8 cellular contexts compared by ENCODE assay signal in the genomic region with DNA sequence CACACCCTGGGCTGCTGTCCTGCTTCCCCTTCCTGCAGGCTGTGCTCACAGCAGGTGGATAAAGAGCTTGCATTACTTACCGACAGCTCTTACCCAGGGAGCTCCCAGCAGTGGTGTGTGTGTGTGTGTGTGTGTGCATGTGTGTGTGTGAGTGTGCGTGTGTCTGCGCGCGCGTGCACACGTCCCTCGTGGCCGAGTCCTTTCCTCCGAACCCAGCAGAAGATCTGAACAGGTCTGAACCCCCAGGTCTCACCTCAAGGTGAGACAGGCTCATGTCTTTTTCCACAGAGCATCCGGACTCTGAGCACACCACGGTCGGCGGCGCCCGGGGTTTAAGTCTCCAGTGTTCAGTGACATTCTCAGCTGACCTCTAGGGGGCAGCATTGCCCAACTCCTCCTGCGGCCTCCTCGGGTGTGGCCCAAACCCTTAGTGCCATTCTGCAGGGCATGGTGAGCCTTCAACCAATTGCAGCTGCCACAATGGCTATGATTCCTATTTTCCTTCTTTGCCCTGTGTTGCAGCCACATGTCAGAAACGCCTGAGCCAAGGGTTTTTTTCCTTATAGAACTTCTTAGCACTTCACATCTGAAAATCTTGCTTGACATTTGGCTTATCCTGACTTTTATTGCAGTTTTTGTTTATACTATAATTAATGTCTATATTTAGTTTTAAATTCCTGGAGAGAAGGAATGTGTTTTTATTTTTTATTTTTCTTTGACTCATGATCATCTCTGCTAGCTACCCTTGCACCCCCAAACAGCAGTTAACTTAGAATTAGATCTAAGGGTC.
A peak's percentile ranks its signal among the peaks of the same experiment; 100 is the strongest.
DNase-seq lines count a peak whose midpoint lies in the region; ATAC-seq and TF ChIP-seq lines count a peak whose summit lies in the region.

No MANE protein-coding gene starts in this region.

- TF ChIP-seq EP300 in ovary (IDR thresholded peaks at IDR 0.05) = no peak
- no peak for TF ChIP-seq EP300 in transverse colon (IDR thresholded peaks at IDR 0.05; ENCODE audit: low read depth)

- no peaks in the 10 kb centered on the region for H4K20me1 ChIP-seq in KMS-11 (ENCODE audit: insufficient read depth)

- DNase-seq in SHP77 treated with DMSO at 0.1 percent for 48 hours (lab: John Stamatoyannopoulos, UW) (peak; percentile 52), activated gamma-delta T cell treated with Interleukin-2 at 50 U/mL for 16 hours (peak; percentile 70), glomerular visceral epithelial cell (ENCODE audit: extremely low spot score) (peak; percentile 68), ovary (peak in 4 of 5 donors; percentile 18 to 53 (median 38)), transverse colon (peak; percentile 80)

- intact Hi-C loops in ovary (cut with DNase I) (no loop called here), transverse colon (cut with DNase I; ENCODE audit: low total_unique reads) (no loop called here)

- ATAC-seq in GM21825 (IDR thresholded peaks at IDR 0.05; ENCODE audit: unreplicated experiment) = peak; percentile 83

- TF ChIP-seq POLR2A in ovary (IDR thresholded peaks at IDR 0.05) = no peak
- TF ChIP-seq POLR2A in transverse colon (IDR thresholded peaks at IDR 0.05) = no peak

- WGBS in ovary, 3 donors = 7 to 11% (median 10%) methylated on average over 19 of the region's 19 CpGs
- 5 to 20% methylated on average over 1 to 19 of the region's 19 CpGs for WGBS in transverse colon (ENCODE audit: low coverage in 1 of 2), 2 donors

- H3K4me1 ChIP-seq in ES-I3 (ENCODE audit: insufficient read depth, low read length) = no peaks in the 10 kb centered on the region
- H3K4me1 ChIP-seq in KMS-11 (ENCODE audit: low read depth, poor library complexity, severe bottlenecking) = peaks cover 21% of the 10 kb centered on the region
- no peaks in the 10 kb centered on the region for H3K4me1 ChIP-seq in ovary (ENCODE audit: insufficient read depth)
- H3K4me1 ChIP-seq in transverse colon = peaks cover 0 to 14% (median 5%) of the 10 kb centered on the region in 4 donors

- no peak overlapping the region for H3K4me3 ChIP-seq in KMS-11 (IDR thresholded peaks at IDR 0.05; ENCODE audit: insufficient read depth, low read depth, low read length)
- no peak overlapping the region for H3K4me3 ChIP-seq in ovary
- no peak overlapping the region for H3K4me3 ChIP-seq in transverse colon

- in situ Hi-C loops in transverse colon (cut with MboI; ENCODE audit: low pct_ligation_motif_present in 1 of 4, low pct_unique_long_range_greater_than_20kb in 1 of 4, low sequenced_read_pairs in 3 of 4) = loop anchor here in 2 of 4 donors (25.0 kb wide), 3 partner anchors 754 to 904 kb away; no protein-coding TSS in a partner anchor

- H3K27me3 ChIP-seq in KMS-11 (ENCODE audit: insufficient read depth, low read depth) (no peaks in the 10 kb centered on the region), ovary (no peaks in the 10 kb centered on the region), transverse colon (peaks cover 22% of the 10 kb centered on the region)

- H3K9me3 ChIP-seq in ES-I3 (ENCODE audit: control insufficient read depth, insufficient read depth, low read length) (no peaks in the 10 kb centered on the region), ovary (no peaks in the 10 kb centered on the region), transverse colon (no peaks in the 10 kb centered on the region)

- H3K9ac ChIP-seq in ES-I3 (ENCODE audit: low read depth, low read length) (peak overlapping the region; percentile 18; the same call in 1 of the 2 replicates), KMS-11 (no peak overlapping the region)

- peak overlapping the region; percentile 59 for H2AFZ ChIP-seq in KMS-11 (ENCODE audit: low read depth)

- no peak overlapping the region; the same call in 1 of the 2 replicates for H3K4me2 ChIP-seq in KMS-11

- no peaks in the 10 kb centered on the region for H3K36me3 ChIP-seq in ES-I3 (ENCODE audit: insufficient read depth, low read length)
- no peaks in the 10 kb centered on the region for H3K36me3 ChIP-seq in KMS-11 (ENCODE audit: insufficient read depth)
- no peaks in the 10 kb centered on the region for H3K36me3 ChIP-seq in ovary
- H3K36me3 ChIP-seq in transverse colon = no peaks in the 10 kb centered on the region

- TF ChIP-seq CTCF in KMS-11 (conservative IDR thresholded peaks at IDR 0.05; ENCODE audit: low read depth, low read length) = peak; percentile 93
- no peak for TF ChIP-seq CTCF in ovary (IDR thresholded peaks at IDR 0.05)
- TF ChIP-seq CTCF in transverse colon (IDR thresholded peaks at IDR 0.05) = peak; percentile 69 to 82 (median 77)

- no peak overlapping the region for H3K27ac ChIP-seq in KMS-11
- H3K27ac ChIP-seq in ovary = no peak overlapping the region
- no peak overlapping the region for H3K27ac ChIP-seq in transverse colon

- H3K79me2 ChIP-seq in KMS-11 (ENCODE audit: insufficient read depth, low read depth) = no peaks in the 10 kb centered on the region

Comparison
In these comparisons a context has a peak if more than half of its experiments do, and no peak if none do; other contexts are left out.
1. CTCF ChIP-seq: peak in KMS-11 (single experiment) and transverse colon (5 of 5); none in ovary (0 of 3).
2. Peak in every context shown above with its lines, with median percentiles within 50 percentile points of each other: DNase-seq.